Comparison of ENCODE assay signal across 14 cellular contexts in the genomic region with DNA sequence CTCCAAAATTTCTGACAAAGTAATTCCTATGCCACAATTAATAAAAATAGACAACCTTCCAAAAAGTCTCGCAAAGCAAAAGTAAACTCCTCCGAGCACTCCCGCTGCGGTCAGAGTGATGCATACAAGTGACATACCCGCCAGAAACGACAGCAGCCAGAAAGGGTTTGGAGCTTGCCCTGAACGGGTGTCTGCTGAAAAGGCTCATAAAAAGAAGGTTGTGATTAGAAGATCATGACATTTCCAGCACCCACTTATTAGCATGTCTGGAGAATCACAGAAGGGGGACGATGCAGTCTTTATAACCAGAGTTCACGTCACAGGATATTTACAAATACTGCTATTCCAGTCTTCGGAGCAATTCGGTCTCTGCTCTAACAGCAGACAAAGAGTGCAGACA. TPM values are rescaled to one million over a fixed set of nuclear protein-coding genes. Genes with fewer than 3 reads are reported as not detected.
A peak's percentile ranks its signal among the peaks of the same experiment; 100 is the strongest.
DNase-seq lines count a peak whose midpoint lies in the region; ATAC-seq and TF ChIP-seq lines count a peak whose summit lies in the region.
"Had no signal": no experiment of that assay in that cellular context is flagged by ENCODE, and none has a peak within 500 bp of the region (broad histone marks: within the 10 kb centered on the region; RNA-seq: fewer than 3 reads in every experiment).

No MANE protein-coding gene starts in this region.

- H3K9me3 ChIP-seq in ovary (no peaks in the 10 kb centered on the region), vagina (no peaks in the 10 kb centered on the region)
- H3K9me3 ChIP-seq: body of pancreas had no signal

- ATAC-seq in Right ventricle myocardium superior (ENCODE audit: poor library complexity): peak; percentile 52
- ATAC-seq in Right ventricle myocardium inferior: no peak
- ATAC-seq in HG03354 (IDR thresholded peaks at IDR 0.05; ENCODE audit: poor library complexity, severe bottlenecking, unreplicated experiment): no peak
- ATAC-seq: body of pancreas, Panc1, T-helper 17 cell had no signal

- TF ChIP-seq CTCF in ovary (IDR thresholded peaks at IDR 0.05): no peak
- no peak for TF ChIP-seq CTCF in vagina (IDR thresholded peaks at IDR 0.05)

- DNase-seq in Right ventricle myocardium superior (no peak), Right ventricle myocardium inferior (ENCODE audit: missing footprints) (no peak), fibroblast of peridontal ligament (ENCODE audit: extremely low read depth) (peak; percentile 20), ovary (peak in 1 of 5 donors; percentile 37), vagina (ENCODE audit: extremely low spot score in 2 of 2) (no peak), NCI-H524 (lab: John Stamatoyannopoulos, UW) (no peak), RPMI8226 (no peak)
- DNase-seq: activated CD4-positive, alpha-beta T cell treated with anti-CD3 and anti-CD28 coated beads for 48 hours; body of pancreas; Calu3; NCI-H345; T-helper 17 cell had no signal

- no peaks in the 10 kb centered on the region for H3K36me3 ChIP-seq in ovary
- no peaks in the 10 kb centered on the region for H3K36me3 ChIP-seq in vagina

- H3K4me3 ChIP-seq in ovary: peak overlapping the region; percentile 33
- peak overlapping the region; percentile 39 to 42 for H3K4me3 ChIP-seq in vagina
- H3K4me3 ChIP-seq: body of pancreas had no signal

- WGBS in ovary, 3 donors: 10 to 21% (median 10%) methylated on average over 11 of the region's 11 CpGs

- peaks cover 2% of the 10 kb centered on the region for H3K4me1 ChIP-seq in ovary (ENCODE audit: insufficient read depth)
- H3K4me1 ChIP-seq in vagina: no peaks in the 10 kb centered on the region
- H3K4me1 ChIP-seq: body of pancreas had no signal

- H3K27ac ChIP-seq in ovary (no peak overlapping the region), vagina (no peak overlapping the region)
- H3K27ac ChIP-seq: body of pancreas had no signal

- TF ChIP-seq POLR2A in ovary (IDR thresholded peaks at IDR 0.05): no peak
- no peak for TF ChIP-seq POLR2A in vagina (IDR thresholded peaks at IDR 0.05)

- no peak for TF ChIP-seq EP300 in ovary (IDR thresholded peaks at IDR 0.05)

- intact Hi-C loops in Right ventricle myocardium superior (cut with DNase I) (no loop called here), Right ventricle myocardium inferior (cut with DNase I) (loop anchor here (5.0 kb wide), 1 partner anchor 217 kb away; no protein-coding TSS in a partner anchor), ovary (cut with DNase I) (no loop called here), vagina (cut with DNase I) (no loop called here)

- H3K27me3 ChIP-seq in ovary: no peaks in the 10 kb centered on the region
- H3K27me3 ChIP-seq in vagina: no peaks in the 10 kb centered on the region
- H3K27me3 ChIP-seq: body of pancreas had no signal

RNA-seq across cellular contexts. Expression of a gene that starts 59.1 kb away (rescaled TPM):
- total RNA-seq in Right ventricle myocardium superior (16.8 TPM), Right ventricle myocardium inferior (16.0 TPM), ovary (10 to 100 TPM in 5 of 7 donors, 1 to 10 TPM in 2; 4.2 to 42.0 (median 16.3) TPM), vagina (53.5 TPM)
- 10 to 100 TPM in 1 of 2 donors, 1 to 10 TPM in 1; 6.7 to 17.6 TPM for polyA plus RNA-seq in ovary
